26 cellular contexts compared by ENCODE assay signal in the genomic region with DNA sequence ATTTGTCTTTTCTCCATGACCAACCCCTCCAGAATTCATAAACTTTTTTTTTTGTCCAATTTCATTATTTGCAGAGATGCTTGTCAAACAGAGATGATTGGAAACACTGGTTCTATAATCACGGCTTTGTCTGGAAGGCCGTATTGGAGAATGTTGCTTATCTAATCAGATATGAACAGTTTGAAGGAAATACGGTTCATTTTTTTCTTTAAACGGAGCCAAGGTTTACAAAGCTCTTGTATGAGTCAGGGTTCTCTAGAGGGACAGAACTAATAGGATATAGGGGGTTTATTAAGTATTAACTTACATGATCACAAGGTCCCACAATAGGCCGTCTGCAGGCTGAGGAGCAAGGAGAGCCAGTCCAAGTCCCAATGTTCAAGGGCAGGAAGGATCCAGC.
"Had no signal": no experiment of that assay in that cellular context is flagged by ENCODE, and none has a peak within 500 bp of the region (broad histone marks: within the 10 kb centered on the region; RNA-seq: fewer than 3 reads in every experiment).

No MANE protein-coding gene starts in this region.

- H3K4me1 ChIP-seq: adrenal gland, SJSA1 had no signal

- DNase-seq: activated CD4-positive, alpha-beta T cell treated with anti-CD3 and anti-CD28 coated beads for 36 hours; activated CD4-positive, CD25-positive, alpha-beta regulatory T cell; activated CD8-positive, alpha-beta memory T cell treated with anti-CD3 and anti-CD28 coated beads, Interleukin-2, amount 50 U/mL, for 48 hours; activated CD8-positive, alpha-beta T cell treated with anti-CD3 and anti-CD28 coated beads for 36 hours; activated naive CD4-positive, alpha-beta T cell treated with anti-CD3 and anti-CD28 coated beads, Interleukin-2, amount 50 U/mL, for 16 hours; activated naive CD8-positive, alpha-beta T cell treated with anti-CD3 and anti-CD28 coated beads, Interleukin-2, amount 10 ng/mL, durations not matched to agents 7 days and 5 days; activated T-cell treated with anti-CD3 and anti-CD28 coated beads, Interleukin-2, amount 50 U/mL, for 1 hour; adrenal gland; anterior cingulate cortex; cerebellar nuclear complex; KG1; NCI-H1048; NCI-H146; NCI-H187 treated with DMSO at 0.1 percent for 48 hours; NCI-H2081 treated with DMSO at 0.1 percent for 48 hours; NCI-H2227 treated with DMSO at 0.1 percent for 48 hours; NCI-H446 treated with DMSO at 0.1 percent for 48 hours; NCI-H526; NCI-H774; NK-92 treated with Interleukin-12 subunit alpha and Interleukin-12 subunit beta, amount 100 ng/mL, for 24 hours; PC-3; SHP77; T-helper 9 cell had no signal

- H3K27ac ChIP-seq: adrenal gland, SJSA1 had no signal

- H3K36me3 ChIP-seq: adrenal gland, SJSA1 had no signal

- H3K27me3 ChIP-seq: adrenal gland, SJSA1 had no signal

- H3K4me3 ChIP-seq: adrenal gland, SJSA1 had no signal

- H3K9me3 ChIP-seq: adrenal gland, SJSA1 had no signal

- FAIRE-seq: RCC 7860, TTC549 had no signal

- ATAC-seq: activated CD4-positive, alpha-beta T cell treated with anti-CD3 and anti-CD28 coated beads for 36 hours; activated CD8-positive, alpha-beta T cell treated with anti-CD3 and anti-CD28 coated beads for 36 hours; PC-3 had no signal
